8 cellular contexts compared by ENCODE assay signal in the genomic region with DNA sequence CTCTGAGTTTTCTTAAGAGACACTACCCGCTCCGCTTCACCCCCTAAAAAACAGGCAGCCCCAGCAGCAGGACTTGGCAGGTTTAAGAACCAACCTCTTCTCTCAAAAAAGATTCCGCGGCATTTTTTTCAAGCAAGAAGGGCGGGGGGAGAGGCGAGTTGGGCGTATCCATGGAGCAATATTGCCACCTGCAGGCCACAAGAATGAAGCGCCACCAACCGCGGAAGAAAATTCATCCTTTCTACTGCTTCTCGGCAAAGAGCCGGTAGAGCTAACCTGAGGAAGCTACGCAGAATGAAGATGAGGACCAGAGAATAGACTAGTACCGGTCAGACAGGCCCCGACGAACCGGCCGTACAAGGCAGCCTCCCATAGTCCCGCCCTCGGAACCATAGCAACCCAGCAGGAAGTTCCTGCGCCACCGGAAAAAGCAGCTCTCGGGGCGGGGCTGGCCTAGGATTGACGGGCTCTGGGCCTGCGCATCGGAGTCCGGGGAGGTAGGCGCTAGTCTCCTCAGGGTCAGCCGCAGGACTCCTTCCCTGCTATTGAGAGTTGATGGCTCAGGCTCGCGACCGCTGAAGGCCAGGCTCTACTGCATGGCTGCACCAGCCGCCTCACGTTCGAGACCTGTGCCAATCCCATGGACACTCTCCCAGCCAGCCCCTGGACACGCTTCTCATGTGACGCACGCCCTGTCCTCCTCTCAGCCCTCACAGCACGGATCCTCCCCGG.
DNase-seq lines count a peak whose midpoint lies in the region; ATAC-seq and TF ChIP-seq lines count a peak whose summit lies in the region.

No MANE protein-coding gene starts in this region.

- peak; percentile 99 for ATAC-seq in GM19324 (IDR thresholded peaks at IDR 0.05; ENCODE audit: low FRiP score, unreplicated experiment)
- peak; percentile 100 for ATAC-seq in HG03460 (IDR thresholded peaks at IDR 0.05; ENCODE audit: unreplicated experiment)
- ATAC-seq in left lobe of liver, result peak; percentile 98

- H3K9me3 Mint-ChIP-seq in activated CD4-positive, alpha-beta T cell treated with anti-CD3 and anti-CD28 coated beads, Interleukin-2, amount 10 ng/mL, durations not matched to agents 24 days and 14 days, result no peaks in the 10 kb centered on the region

- peaks cover 10% of the 10 kb centered on the region for H3K4me1 Mint-ChIP-seq in activated CD4-positive, alpha-beta T cell treated with anti-CD3 and anti-CD28 coated beads, Interleukin-2, amount 10 ng/mL, durations not matched to agents 24 days and 14 days

- peak; percentile 75 for TF ChIP-seq CTCF in C4-2B (conservative IDR thresholded peaks at IDR 0.05)
- TF ChIP-seq CTCF in coronary artery (IDR thresholded peaks at IDR 0.05), result peak; percentile 95

- peak overlapping the region; percentile 82 for H3K27ac ChIP-seq in C4-2B
- H3K27ac ChIP-seq in coronary artery, result peak overlapping the region; percentile 83 to 88

- H3K27me3 Mint-ChIP-seq in activated CD4-positive, alpha-beta T cell treated with anti-CD3 and anti-CD28 coated beads, Interleukin-2, amount 10 ng/mL, durations not matched to agents 24 days and 14 days, result peaks cover 13% of the 10 kb centered on the region

- no peaks in the 10 kb centered on the region for H3K36me3 Mint-ChIP-seq in activated CD4-positive, alpha-beta T cell treated with anti-CD3 and anti-CD28 coated beads, Interleukin-2, amount 10 ng/mL, durations not matched to agents 24 days and 14 days (ENCODE audit: low read depth)

- peak overlapping the region; percentile 73 for H3K4me3 ChIP-seq in coronary artery

- peak overlapping the region; percentile 97 for H3K4me3 Mint-ChIP-seq in activated CD4-positive, alpha-beta T cell treated with anti-CD3 and anti-CD28 coated beads, Interleukin-2, amount 10 ng/mL, durations not matched to agents 24 days and 14 days

- H3K27ac Mint-ChIP-seq in activated CD4-positive, alpha-beta T cell treated with anti-CD3 and anti-CD28 coated beads, Interleukin-2, amount 10 ng/mL, durations not matched to agents 24 days and 14 days, result peak overlapping the region; percentile 99

- intact Hi-C loops in activated CD4-positive, alpha-beta T cell treated with anti-CD3 and anti-CD28 coated beads, Interleukin-2, amount 10 ng/mL, durations not matched to agents 24 days and 14 days (cut with micrococcal nuclease), result loop anchor here (1.0 to 10.0 kb wide), 2 partner anchors 368 to 777 kb away; partner anchors contain the start of gene MAGED1

- DNase-seq in NCI-H524 (lab: John Stamatoyannopoulos, UW), result peak; percentile 89 to 90
- peak; percentile 95 for DNase-seq in activated CD4-positive, alpha-beta T cell treated with anti-CD3 and anti-CD28 coated beads, Interleukin-2, amount 10 ng/mL, durations not matched to agents 24 days and 14 days
- peak; percentile 96 for DNase-seq in coronary artery (ENCODE audit: low spot score)
- peak; percentile 92 for DNase-seq in left lobe of liver (ENCODE audit: low spot score)
- DNase-seq in stimulated activated CD4-positive, alpha-beta T cell treated with anti-CD3 and anti-CD28 coated beads, Interleukin-2, amount 100 ng/mL, for 24 hours, result peak; percentile 87 to 88

Comparison
In these comparisons a context has a peak if more than half of its experiments do, and no peak if none do; other contexts are left out.
1. Peak in every context shown above with its lines: DNase-seq, ATAC-seq, H3K4me3 ChIP-seq and H3K27ac ChIP-seq.